Comparison of ENCODE assay signal across 21 cellular contexts in genomic region chr2:31134450-31134849, GRCh38. TPM values are rescaled to one million over a fixed set of nuclear protein-coding genes. Genes with fewer than 3 reads are reported as not detected.
"Had no signal": no experiment of that assay in that cellular context is flagged by ENCODE, and none has a peak within 500 bp of the region (broad histone marks: within the 10 kb centered on the region; RNA-seq: fewer than 3 reads in every experiment).

No MANE protein-coding gene starts in this region.

- H3K36me3 ChIP-seq: MG63, Peyer's patch, SJCRH30 had no signal

- H3K9me3 ChIP-seq: MG63, Peyer's patch, SJCRH30 had no signal

- H3K4me1 ChIP-seq: SJCRH30 had no signal

- H3K27ac ChIP-seq: Peyer's patch, SJCRH30 had no signal

- H3K4me3 ChIP-seq: MG63, Peyer's patch, SJCRH30 had no signal

- DNase-seq: IMR-90, Karpas-422, KG1, MG63, NCI-H1092, NCI-H1436, NCI-H187, NCI-H2029, NCI-H2081 treated with DMSO at 0.1 percent for 48 hours, NCI-H2171, NCI-H226, NCI-H446, NCI-H510A, NCI-H524 treated with DMSO at 0.1 percent for 48 hours, NCI-H69, NCI-H774, PC-3, Peyer's patch, SHP77 treated with DMSO at 0.1 percent for 48 hours, SJCRH30 had no signal

- H3K27me3 ChIP-seq: Peyer's patch had no signal

RNA-seq across cellular contexts. Expression of gene GALNT14, which starts 3.8 kb away (rescaled TPM):
- total RNA-seq: HepG2, SJCRH30 had no signal
- polyA plus RNA-seq: HepG2 had no signal
